21 cellular contexts compared by ENCODE assay signal in genomic region chr3:126253072-126253471, GRCh38.
A peak's percentile ranks its signal among the peaks of the same experiment; 100 is the strongest.
DNase-seq lines count a peak whose midpoint lies in the region; ATAC-seq, FAIRE-seq and TF ChIP-seq lines count a peak whose summit lies in the region.
"Had no signal": no experiment of that assay in that cellular context is flagged by ENCODE, and none has a peak within 500 bp of the region (broad histone marks: within the 10 kb centered on the region; RNA-seq: fewer than 3 reads in every experiment).

No MANE protein-coding gene starts in this region.

- no peak overlapping the region for H4K8ac ChIP-seq in IMR-90 (ENCODE audit: low read depth in 2 of 2, low read length in 2 of 2)

- SMC1A ChIA-PET in GM12878 (lab: Charles Lee; ENCODE audit: uncharacterized antibody, unreplicated experiment), result no interaction called here

- H3K9ac ChIP-seq in IMR-90 (ENCODE audit: low read depth, low read length) (no peak overlapping the region), GM12878 (ENCODE audit: control insufficient read depth, insufficient read depth, low read length) (no peak overlapping the region)
- H3K9ac ChIP-seq: BLaER1 treated with 17β-estradiol and CSF1 and Interleukin-3, amounts not matched to agents 10 nM and 100 nM had no signal

- no peak for TF ChIP-seq POLR2A in A549 (IDR thresholded peaks at IDR 0.05; ENCODE audit: low read length)
- TF ChIP-seq POLR2A in IMR-90 (IDR thresholded peaks at IDR 0.05; ENCODE audit: low read depth, low read length), result no peak
- TF ChIP-seq POLR2A in GM12878 (IDR thresholded peaks at IDR 0.05; ENCODE audit: low read depth, low read length), result no peak
- no peak for TF ChIP-seq POLR2A in uterus (IDR thresholded peaks at IDR 0.05)

- no TSS peak for BruUV-seq in IMR-90 (replicated peaks; lab: Mats Ljungman, UMichigan)
- no TSS peak for BruUV-seq in GM12878 (replicated peaks; lab: Mats Ljungman, UMichigan)

- dilution Hi-C loops in IMR-90 (cut with HindIII; ENCODE audit: low sequenced_read_pairs, unreplicated experiment), result no loop called here

- 49% methylated on average over 2 of the region's 2 CpGs for WGBS in A549 (ENCODE audit: missing lambda C conversion rate)
- no CpG with 5 or more reads among the region's 2 CpGs for WGBS in IMR-90 (ENCODE audit: extremely low coverage in 2 of 2, insufficient read length in 1 of 2), 2 experiments
- WGBS in GM12878 (ENCODE audit: insufficient coverage, insufficient replicate concordance, low lambda C conversion rate, missing lambda C conversion rate), result 4% methylated on average over 2 of the region's 2 CpGs
- 58% methylated on average over 2 of the region's 2 CpGs for WGBS in right cardiac atrium

- no peak overlapping the region for H2BK20ac ChIP-seq in IMR-90 (ENCODE audit: low read depth, low read length)

- H3K4me1 ChIP-seq in A549 (no peaks in the 10 kb centered on the region), IMR-90 (ENCODE audit: control insufficient read depth, insufficient read depth, low read length) (no peaks in the 10 kb centered on the region), GM12878 (ENCODE audit: control insufficient read depth, insufficient read depth, low read length) (no peaks in the 10 kb centered on the region), right cardiac atrium (ENCODE audit: control insufficient read depth, insufficient read depth, low read length) (no peaks in the 10 kb centered on the region), uterus (no peaks in the 10 kb centered on the region)
- H3K4me1 ChIP-seq: Caco-2 had no signal

- no peak overlapping the region for H3K4me2 ChIP-seq in A549
- no peak overlapping the region for H3K4me2 ChIP-seq in IMR-90 (ENCODE audit: low read depth, low read length)
- H3K4me2 ChIP-seq in GM12878 (ENCODE audit: control insufficient read depth, insufficient read depth), result no peak overlapping the region
- H3K4me2 ChIP-seq: BLaER1 treated with 17β-estradiol and CSF1 and Interleukin-3, amounts not matched to agents 10 nM and 100 nM had no signal

- no peak overlapping the region for H3K18ac ChIP-seq in IMR-90 (ENCODE audit: low read depth, low read length)

- TF ChIP-seq EP300 in A549 (IDR thresholded peaks at IDR 0.05) (no peak), GM12878 (IDR thresholded peaks at IDR 0.05; ENCODE audit: borderline replicate concordance in 1 of 2, control insufficient read depth in 1 of 2, low read depth in 2 of 2, low read length in 2 of 2) (no peak)

- H2BK120ac ChIP-seq in IMR-90 (ENCODE audit: low read depth, low read length), result no peak overlapping the region

- no peak overlapping the region for H2AK5ac ChIP-seq in IMR-90 (ENCODE audit: low read depth, low read length)

- H3K56ac ChIP-seq in IMR-90 (ENCODE audit: extremely low read depth, insufficient read depth, low read length), result no peak overlapping the region

- no peak overlapping the region for H4K91ac ChIP-seq in IMR-90 (ENCODE audit: insufficient read depth, low read depth, low read length)

- H4K20me1 ChIP-seq in IMR-90 (ENCODE audit: insufficient read depth, low read length), result no peaks in the 10 kb centered on the region
- no peaks in the 10 kb centered on the region for H4K20me1 ChIP-seq in GM12878 (ENCODE audit: control insufficient read depth, insufficient read depth)
- H4K20me1 ChIP-seq: BLaER1 treated with 17β-estradiol and CSF1 and Interleukin-3, amounts not matched to agents 10 nM and 100 nM had no signal

- H3K27ac ChIP-seq in A549 (no peak overlapping the region), IMR-90 (ENCODE audit: insufficient read depth, low read length) (no peak overlapping the region), GM12878 (ENCODE audit: control insufficient read depth, insufficient read depth) (no peak overlapping the region), right cardiac atrium (ENCODE audit: low read length) (no peak overlapping the region), uterus (no peak overlapping the region)
- H3K27ac ChIP-seq: BLaER1 treated with 17β-estradiol and CSF1 and Interleukin-3, amounts not matched to agents 10 nM and 100 nM; C4-2B had no signal

- no peak overlapping the region for H3K4ac ChIP-seq in IMR-90 (ENCODE audit: low read depth, low read length)

- H3K23ac ChIP-seq in IMR-90 (ENCODE audit: low read depth, low read length), result no peak overlapping the region

- RAD21 ChIA-PET in GM12878 (lab: Charles Lee; ENCODE audit: unreplicated experiment), result no interaction called here

- CTCF ChIA-PET in A549 (lab: Yijun Ruan, JAX), result no interaction called here
- CTCF ChIA-PET in IMR-90 (lab: Yijun Ruan, JAX), result no interaction called here
- CTCF ChIA-PET in GM12878 (lab: Yijun Ruan, JAX), result no interaction called here

- H3K9me3 ChIP-seq in A549 (no peaks in the 10 kb centered on the region), IMR-90 (ENCODE audit: control insufficient read depth, insufficient read depth, low read length) (no peaks in the 10 kb centered on the region), GM12878 (replicated peaks; ENCODE audit: control insufficient read depth, insufficient read depth, low read length) (no peaks in the 10 kb centered on the region), right cardiac atrium (ENCODE audit: control insufficient read depth, low read length) (no peaks in the 10 kb centered on the region), uterus (no peaks in the 10 kb centered on the region)
- H3K9me3 ChIP-seq: BLaER1 treated with 17β-estradiol and CSF1 and Interleukin-3, amounts not matched to agents 10 nM and 100 nM; Caco-2 had no signal

- no peaks in the 10 kb centered on the region for H3K79me2 ChIP-seq in GM12878 (ENCODE audit: control insufficient read depth, insufficient read depth, low read length)

- no peaks in the 10 kb centered on the region for H3K79me1 ChIP-seq in IMR-90 (ENCODE audit: low read depth in 1 of 2, low read length in 2 of 2)

- in situ Hi-C loops in IMR-90 (cut with MboI; ENCODE audit: low sequenced_read_pairs), result loop anchor here (10.0 kb wide), 1 partner anchor 122 kb away; no protein-coding TSS in a partner anchor
- in situ Hi-C loops in GM12878 (cut with MboI), result no loop called here

- ATAC-seq in A549 (no peak), IMR-90 (ENCODE audit: low read depth) (no peak), GM12878 (no peak), right cardiac atrium (no peak)
- ATAC-seq: CD8-positive, alpha-beta T cell had no signal

- TF ChIP-seq RAD21 in A549 (conservative IDR thresholded peaks at IDR 0.05 in 1 of 2, IDR thresholded peaks at IDR 0.05 in 1 of 2) (no peak), IMR-90 (IDR thresholded peaks at IDR 0.05; ENCODE audit: low read length) (no peak), GM12878 (IDR thresholded peaks at IDR 0.05; ENCODE audit: insufficient read depth, low read depth, low read length) (no peak)

- H2AK9ac ChIP-seq in IMR-90 (replicated peaks; ENCODE audit: low read depth, low read length, poor library complexity), result no peak overlapping the region

- intact Hi-C loops in IMR-90 (cut with micrococcal nuclease), result no loop called here
- intact Hi-C loops in GM12878 (cut with micrococcal nuclease; ENCODE audit: unreplicated experiment), result no loop called here
- intact Hi-C loops in right cardiac atrium (cut with DNase I), result no loop called here
- intact Hi-C loops in uterus (cut with DNase I; ENCODE audit: low total_unique reads), result no loop called here

- H2BK15ac ChIP-seq in IMR-90 (ENCODE audit: low read depth, low read length), result no peak overlapping the region

- FAIRE-seq in A549 (lab: Jason Lieb, UNC) (no peak), GM12878 (lab: Jason Lieb, UNC) (peak; percentile 7)
- FAIRE-seq: A204.1, D721Med, G401.6, GM12892, GM18507 had no signal

- no peak overlapping the region for H2BK5ac ChIP-seq in IMR-90 (ENCODE audit: low read depth, low read length, poor library complexity, severe bottlenecking)

- H3K27me3 ChIP-seq in IMR-90 (ENCODE audit: control insufficient read depth, insufficient read depth, low read length), result peaks cover 14% of the 10 kb centered on the region
- H3K27me3 ChIP-seq in GM12878 (replicated peaks in 1 of 2; ENCODE audit: control insufficient read depth in 2 of 2, insufficient read depth in 2 of 2, low read length in 1 of 2), result no peaks in the 10 kb centered on the region; a peak in 1 of 4 replicates
- H3K27me3 ChIP-seq in right cardiac atrium (ENCODE audit: control insufficient read depth, insufficient read depth), result no peaks in the 10 kb centered on the region
- no peaks in the 10 kb centered on the region for H3K27me3 ChIP-seq in uterus
- H3K27me3 ChIP-seq: BLaER1 treated with 17β-estradiol and CSF1 and Interleukin-3, amounts not matched to agents 10 nM and 100 nM had no signal

- DNase-seq in A549 (ENCODE audit: low read depth in 1 of 2, low spot score in 1 of 2) (no peak), IMR-90 (no peak), GM12878 (ENCODE audit: low read depth, low spot score) (no peak), NCI-H1694 treated with DMSO at 0.1 percent for 48 hours (lab: John Stamatoyannopoulos, UW) (no peak), right cardiac atrium (no peak), uterus (no peak)
- DNase-seq: 8988T; AML-193; Caco-2; Calu3; CD4-positive, alpha-beta T cell; CD8-positive, alpha-beta T cell; DMS79 treated with DMSO at 0.1 percent for 48 hours; GF-D8 had no signal

- H3K36me3 ChIP-seq in IMR-90 (ENCODE audit: control insufficient read depth, insufficient read depth, low read length) (no peaks in the 10 kb centered on the region), GM12878 (ENCODE audit: control insufficient read depth in 2 of 2, insufficient read depth in 2 of 2, low read length in 1 of 2) (no peaks in the 10 kb centered on the region), uterus (no peaks in the 10 kb centered on the region)
- H3K36me3 ChIP-seq: BLaER1 treated with 17β-estradiol and CSF1 and Interleukin-3, amounts not matched to agents 10 nM and 100 nM had no signal

- no peak overlapping the region for H2AFZ ChIP-seq in IMR-90 (replicated peaks; ENCODE audit: low read length, poor library complexity)
- H2AFZ ChIP-seq in GM12878 (ENCODE audit: control insufficient read depth, low read depth, low read length), result no peak overlapping the region

- H4K5ac ChIP-seq in IMR-90 (ENCODE audit: low read depth, low read length), result no peak overlapping the region

- no peaks in the 10 kb centered on the region for H3K9me1 ChIP-seq in IMR-90 (ENCODE audit: insufficient read depth, low read length)

- POLR2A ChIA-PET in A549 (lab: Yijun Ruan, JAX), result no interaction called here
- POLR2A ChIA-PET in IMR-90 (lab: Charles Lee; ENCODE audit: unreplicated experiment), result no interaction called here
- POLR2A ChIA-PET in GM12878 (lab: Charles Lee), result no interaction called here

- H3K14ac ChIP-seq in IMR-90 (replicated peaks; ENCODE audit: low read depth, low read length), result no peak overlapping the region

- TF ChIP-seq CTCF in A549 (IDR thresholded peaks at IDR 0.05), result no peak
- no peak for TF ChIP-seq CTCF in IMR-90 (conservative IDR thresholded peaks at IDR 0.05; ENCODE audit: low read depth, low read length)
- no peak for TF ChIP-seq CTCF in GM12878 (IDR thresholded peaks at IDR 0.05 in 2 of 3, conservative IDR thresholded peaks at IDR 0.05 in 1 of 3; ENCODE audit: control insufficient read depth in 2 of 3, extremely low read depth in 1 of 3, insufficient read depth in 1 of 3, low read depth in 3 of 3, low read length in 3 of 3)
- TF ChIP-seq CTCF in uterus (IDR thresholded peaks at IDR 0.05), result no peak

- H3K4me3 ChIP-seq in A549 (no peak overlapping the region), IMR-90 (ENCODE audit: insufficient read depth, low read depth, low read length) (no peak overlapping the region), GM12878 (no peak overlapping the region), right cardiac atrium (ENCODE audit: low read length) (no peak overlapping the region), uterus (no peak overlapping the region)
- H3K4me3 ChIP-seq: BLaER1 treated with 17β-estradiol and CSF1 and Interleukin-3, amounts not matched to agents 10 nM and 100 nM had no signal
